In the genomic region with DNA sequence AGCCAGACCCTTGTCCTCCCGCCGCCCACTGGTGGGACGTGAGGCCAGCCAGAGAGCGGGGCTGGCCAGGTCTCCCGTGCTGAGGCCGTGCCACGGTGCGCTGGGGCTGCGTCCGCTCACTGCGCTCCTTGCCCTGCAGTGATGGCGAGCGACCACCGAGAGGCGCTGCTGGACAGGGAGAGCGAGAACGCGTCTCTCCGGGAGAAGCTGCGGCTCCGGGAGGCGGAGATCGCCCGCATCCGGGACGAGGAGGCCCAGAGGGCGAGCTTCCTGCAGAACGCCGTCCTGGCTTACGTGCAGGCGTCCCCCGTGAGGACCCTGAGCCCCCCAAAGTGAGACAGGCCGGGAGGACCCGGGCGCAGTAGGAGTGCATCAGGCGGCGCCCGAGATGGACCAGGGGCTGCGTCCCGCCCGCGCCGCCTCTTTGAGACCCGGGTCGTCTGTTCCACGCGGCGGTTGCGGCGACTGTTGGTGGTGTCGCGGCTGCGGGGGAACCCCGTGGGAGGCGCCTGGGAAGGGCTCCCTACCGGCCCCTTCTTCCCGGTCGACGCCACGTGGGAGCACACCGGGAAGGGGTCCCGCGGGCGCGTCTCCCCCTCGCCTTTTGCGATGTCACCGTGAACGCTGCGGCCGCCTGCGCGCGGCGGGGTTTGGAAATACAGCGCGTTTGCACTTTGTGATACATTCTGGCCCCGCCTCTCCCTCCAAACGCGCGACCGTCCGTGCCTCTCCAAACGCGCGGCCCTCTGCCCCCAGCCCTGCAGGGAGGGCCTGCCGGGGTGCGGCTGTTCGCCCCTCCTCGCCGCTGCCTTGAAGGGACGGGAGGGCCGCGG, we compare ENCODE assay signal across 8 cellular contexts. TPM values are rescaled to one million over a fixed set of nuclear protein-coding genes. Genes with fewer than 3 reads are reported as not detected.
DNase-seq lines count a peak whose midpoint lies in the region; ATAC-seq and TF ChIP-seq lines count a peak whose summit lies in the region.

No MANE protein-coding gene starts in this region.

- peak; percentile 100 for TF ChIP-seq CTCF in activated CD8-positive, alpha-beta T cell treated with anti-CD3 and anti-CD28 coated beads for 36 hours (IDR thresholded peaks at IDR 0.05)

- ATAC-seq in HG02623 (IDR thresholded peaks at IDR 0.05; ENCODE audit: unreplicated experiment) (peak; percentile 38), GM19463 (IDR thresholded peaks at IDR 0.05; ENCODE audit: unreplicated experiment) (no peak)
- ATAC-seq in activated CD8-positive, alpha-beta T cell treated with anti-CD3 and anti-CD28 coated beads for 36 hours = peak; percentile 87

- peak overlapping the region; percentile 73 for H3K4me3 Mint-ChIP-seq in activated CD8-positive, alpha-beta T cell treated with anti-CD3 and anti-CD28 coated beads for 36 hours

- no peak overlapping the region for H3K27ac Mint-ChIP-seq in activated CD8-positive, alpha-beta T cell treated with anti-CD3 and anti-CD28 coated beads for 36 hours

- peaks cover 5% of the 10 kb centered on the region for H3K36me3 Mint-ChIP-seq in activated CD8-positive, alpha-beta T cell treated with anti-CD3 and anti-CD28 coated beads for 36 hours (ENCODE audit: low read depth)

- H3K4me1 Mint-ChIP-seq in activated CD8-positive, alpha-beta T cell treated with anti-CD3 and anti-CD28 coated beads for 36 hours (ENCODE audit: low read depth) = peaks cover 7% of the 10 kb centered on the region

- CTCF ChIA-PET in activated CD8-positive, alpha-beta T cell treated with anti-CD3 and anti-CD28 coated beads for 36 hours (lab: Charles Lee) = interaction anchor here (0.6 to 3.8 kb wide), 39 partner anchors 8 to 462 kb away, joined by 3 to 28 read pairs (median 4); partner anchors contain the start of genes ASPSCR1, CD7, DUS1L and FASN

- POLR2A ChIA-PET in activated CD8-positive, alpha-beta T cell treated with anti-CD3 and anti-CD28 coated beads for 36 hours (lab: Charles Lee) = interaction anchor here (0.9 to 1.7 kb wide), 7 partner anchors 9 to 160 kb away, joined by 3 to 8 read pairs (median 5); partner anchors contain the start of genes ARHGDIA, CENPX and DUS1L

- intact Hi-C loops in activated CD8-positive, alpha-beta T cell treated with anti-CD3 and anti-CD28 coated beads for 36 hours (cut with micrococcal nuclease) = no loop called here

- H3K27me3 Mint-ChIP-seq in activated CD8-positive, alpha-beta T cell treated with anti-CD3 and anti-CD28 coated beads for 36 hours = no peaks in the 10 kb centered on the region

- H3K9me3 Mint-ChIP-seq in activated CD8-positive, alpha-beta T cell treated with anti-CD3 and anti-CD28 coated beads for 36 hours = no peaks in the 10 kb centered on the region

- DNase-seq in COR-L47 (lab: John Stamatoyannopoulos, UW) (peak; percentile 80), NCI-H69 (lab: John Stamatoyannopoulos, UW) (peak; percentile 93), medulla oblongata (ENCODE audit: extremely low spot score) (peak; percentile 72)
- peak; percentile 85 for DNase-seq in activated CD8-positive, alpha-beta T cell treated with anti-CD3 and anti-CD28 coated beads for 36 hours
- peak; percentile 75 for DNase-seq in effector CD4-positive, alpha-beta T cell
- DNase-seq in stimulated activated CD4-positive, alpha-beta T cell treated with anti-CD3 and anti-CD28 coated beads, TNF-alpha, amount 100 ng/mL, for 1 hour (ENCODE audit: low read depth in 3 of 3, low spot score in 1 of 3) = peak; percentile 67 to 71 (median 70)

RNA-seq across cellular contexts. Expression of gene RAC3, which starts 0.8 kb away (rescaled TPM):
- total RNA-seq in activated CD8-positive, alpha-beta T cell treated with anti-CD3 and anti-CD28 coated beads for 36 hours = 1 to 10 TPM; 5.5 to 5.8 TPM

RNA-seq across cellular contexts. Expression of gene DCXR, which starts 6.8 kb away (rescaled TPM):
- 100 to 1,000 TPM in 1 of 2 experiments, 10 to 100 TPM in 1; 99.2 to 101 TPM for total RNA-seq in activated CD8-positive, alpha-beta T cell treated with anti-CD3 and anti-CD28 coated beads for 36 hours

RNA-seq across cellular contexts. Expression of gene LRRC45, which starts 7.6 kb away (rescaled TPM):
- total RNA-seq in activated CD8-positive, alpha-beta T cell treated with anti-CD3 and anti-CD28 coated beads for 36 hours = 10 to 100 TPM; 12.9 TPM

RNA-seq across cellular contexts. Expression of gene CENPX, which starts 8.0 kb away (rescaled TPM):
- total RNA-seq in activated CD8-positive, alpha-beta T cell treated with anti-CD3 and anti-CD28 coated beads for 36 hours = 10 to 100 TPM; 88.7 to 98.1 TPM

RNA-seq across cellular contexts. Expression of gene RFNG, which starts 20.9 kb away (rescaled TPM):
- 10 to 100 TPM; 14.2 to 15.3 TPM for total RNA-seq in activated CD8-positive, alpha-beta T cell treated with anti-CD3 and anti-CD28 coated beads for 36 hours
